19 cellular contexts compared by ENCODE assay signal in genomic region chr11:38153985-38154384, GRCh38.
DNase-seq lines count a peak whose midpoint lies in the region; ATAC-seq, FAIRE-seq and TF ChIP-seq lines count a peak whose summit lies in the region.
"Had no signal": no experiment of that assay in that cellular context is flagged by ENCODE, and none has a peak within 500 bp of the region (broad histone marks: within the 10 kb centered on the region; RNA-seq: fewer than 3 reads in every experiment).

No MANE protein-coding gene starts in this region.

- H3K9ac ChIP-seq in mammary epithelial cell (ENCODE audit: insufficient read depth, low read length) (no peak overlapping the region), MM.1S (ENCODE audit: low read length) (no peak overlapping the region), H1 (replicated peaks in 1 of 4; ENCODE audit: extremely low read depth in 1 of 4, low read depth in 3 of 4, low read length in 3 of 4) (no peak overlapping the region)
- H3K9ac ChIP-seq: GM23248 had no signal

- no peaks in the 10 kb centered on the region for H3K79me1 ChIP-seq in H1 (ENCODE audit: low read depth, low read length)

- no peak for TF ChIP-seq EP300 in H1 (IDR thresholded peaks at IDR 0.05; ENCODE audit: borderline replicate concordance in 1 of 2, low read depth in 2 of 2, low read length in 2 of 2)

- no peak overlapping the region for H2BK5ac ChIP-seq in H1 (ENCODE audit: low read depth, low read length)

- no peaks in the 10 kb centered on the region; the same call in 1 of the 2 replicates for H3F3A ChIP-seq in MM.1S (ENCODE audit: insufficient read depth, low read length)

- H3K4me1 Mint-ChIP-seq in natural killer cell treated with Interleukin-12 subunit alpha and Interleukin-12 subunit beta and Interleukin-15 and Interleukin-18, amount 100 ng/mL, for 72 hours (ENCODE audit: low read depth in 2 of 2): peaks cover 25 to 26% of the 10 kb centered on the region in 2 donors
- no peaks in the 10 kb centered on the region for H3K4me1 Mint-ChIP-seq in activated naive CD8-positive, alpha-beta T cell treated with anti-CD3 and anti-CD28 coated beads for 36 hours
- H3K4me1 Mint-ChIP-seq: CD14-positive monocyte, IgD-negative memory B cell had no signal

- H3K4me2 ChIP-seq in mammary epithelial cell (ENCODE audit: insufficient read depth, low read depth, low read length): no peak overlapping the region
- H3K4me2 ChIP-seq in MM.1S (ENCODE audit: low read depth, low read length): no peak overlapping the region
- H3K4me2 ChIP-seq in H1 (ENCODE audit: insufficient read depth in 1 of 2, low read depth in 2 of 2, low read length in 2 of 2): no peak overlapping the region

- no peak for DNase-seq in mammary epithelial cell
- DNase-seq in breast epithelium (ENCODE audit: low spot score in 2 of 2): no peak
- DNase-seq in MM.1S: peak; percentile 35
- DNase-seq in H1 (ENCODE audit: low read depth in 1 of 2, low spot score in 2 of 2): no peak
- no peak for DNase-seq in natural killer cell treated with Interleukin-12 subunit alpha and Interleukin-12 subunit beta and Interleukin-15 and Interleukin-18, amount 100 ng/mL, for 72 hours (ENCODE audit: low spot score)
- DNase-seq in putamen (ENCODE audit: low spot score): no peak
- no peak for DNase-seq in activated naive CD8-positive, alpha-beta T cell treated with anti-CD3 and anti-CD28 coated beads for 36 hours
- DNase-seq in NCI-H82 (lab: John Stamatoyannopoulos, UW): no peak
- DNase-seq: CD8-positive, alpha-beta T cell; COR-L47; DND-41; GF-D8; GM23248; HCEC 1CT; HFFc6 had no signal

- no TSS peak for BruUV-seq in mammary epithelial cell (replicated peaks; lab: Mats Ljungman, UMichigan)

- H3K56ac ChIP-seq in H1 (replicated peaks; ENCODE audit: insufficient read length, low read depth, low read length): no peak overlapping the region

- H3K27me3 ChIP-seq in mammary epithelial cell (ENCODE audit: insufficient read depth, low read length) (no peaks in the 10 kb centered on the region), breast epithelium (no peaks in the 10 kb centered on the region), MM.1S (replicated peaks; ENCODE audit: insufficient read depth, low read length) (no peaks in the 10 kb centered on the region), H1 (replicated peaks in 1 of 4; ENCODE audit: control insufficient read depth in 3 of 4, extremely low read depth in 1 of 4, insufficient read depth in 3 of 4, low read length in 3 of 4) (no peaks in the 10 kb centered on the region)

- H4K91ac ChIP-seq in H1 (replicated peaks; ENCODE audit: insufficient read length, low read length): no peak overlapping the region

- no peak overlapping the region for H3K4ac ChIP-seq in H1 (replicated peaks; ENCODE audit: insufficient read length, low read depth, low read length)

- no peak for TF ChIP-seq POLR2A in breast epithelium (IDR thresholded peaks at IDR 0.05)
- TF ChIP-seq POLR2A in H1 (IDR thresholded peaks at IDR 0.05; ENCODE audit: control extremely low read depth in 1 of 2, low read depth in 2 of 2, low read length in 2 of 2): no peak

- FAIRE-seq in H1 (lab: Jason Lieb, UNC): no peak
- FAIRE-seq: D721Med had no signal

- H3K9me3 Mint-ChIP-seq in natural killer cell treated with Interleukin-12 subunit alpha and Interleukin-12 subunit beta and Interleukin-15 and Interleukin-18, amount 100 ng/mL, for 72 hours: peaks cover 5% of the 10 kb centered on the region
- peaks cover 2% of the 10 kb centered on the region for H3K9me3 Mint-ChIP-seq in activated naive CD8-positive, alpha-beta T cell treated with anti-CD3 and anti-CD28 coated beads for 36 hours

- no peak overlapping the region for H2AK5ac ChIP-seq in H1 (ENCODE audit: low read depth, low read length)

- H3K9me3 ChIP-seq in mammary epithelial cell (replicated peaks; ENCODE audit: insufficient read depth, low read length): no peaks in the 10 kb centered on the region
- peaks cover 0 to under 1% of the 10 kb centered on the region in 2 donors for H3K9me3 ChIP-seq in breast epithelium
- H3K9me3 ChIP-seq in MM.1S (replicated peaks; ENCODE audit: insufficient read depth, low read length): no peaks in the 10 kb centered on the region
- no peaks in the 10 kb centered on the region for H3K9me3 ChIP-seq in H1 (ENCODE audit: insufficient read depth in 2 of 2, low read depth in 1 of 2, low read length in 1 of 2)

- no peak overlapping the region for H4K8ac ChIP-seq in H1 (ENCODE audit: extremely low read depth, insufficient read depth, low read length)

- no peak overlapping the region for H3K4me3 Mint-ChIP-seq in natural killer cell treated with Interleukin-12 subunit alpha and Interleukin-12 subunit beta and Interleukin-15 and Interleukin-18, amount 100 ng/mL, for 72 hours
- no peak overlapping the region for H3K4me3 Mint-ChIP-seq in activated naive CD8-positive, alpha-beta T cell treated with anti-CD3 and anti-CD28 coated beads for 36 hours
- H3K4me3 Mint-ChIP-seq: CD14-positive monocyte; CD8-positive, alpha-beta T cell; HFFc6; IgD-negative memory B cell had no signal

- in situ Hi-C loops in mammary epithelial cell (cut with MboI; ENCODE audit: low sequenced_read_pairs in 2 of 2): no loop called here

- H2BK120ac ChIP-seq in H1 (replicated peaks; ENCODE audit: low read depth, low read length): no peak overlapping the region

- TF ChIP-seq CTCF in mammary epithelial cell (conservative IDR thresholded peaks at IDR 0.05 in 1 of 2, IDR thresholded peaks at IDR 0.05 in 1 of 2; ENCODE audit: extremely low read depth in 1 of 2, insufficient read depth in 1 of 2, low read depth in 1 of 2, low read length in 2 of 2) (no peak), breast epithelium (IDR thresholded peaks at IDR 0.05) (no peak), MM.1S (IDR thresholded peaks at IDR 0.05; ENCODE audit: low read length) (no peak), H1 (IDR thresholded peaks at IDR 0.05; ENCODE audit: control extremely low read depth in 1 of 3, insufficient read depth in 1 of 3, low read depth in 1 of 3, low read length in 3 of 3) (no peak)

- no peaks in the 10 kb centered on the region for H3K27me3 Mint-ChIP-seq in natural killer cell treated with Interleukin-12 subunit alpha and Interleukin-12 subunit beta and Interleukin-15 and Interleukin-18, amount 100 ng/mL, for 72 hours
- H3K27me3 Mint-ChIP-seq in activated naive CD8-positive, alpha-beta T cell treated with anti-CD3 and anti-CD28 coated beads for 36 hours: no peaks in the 10 kb centered on the region
- H3K27me3 Mint-ChIP-seq: IgD-negative memory B cell had no signal

- peak overlapping the region in 1 of 2 donors; percentile 1 for H3K27ac Mint-ChIP-seq in natural killer cell treated with Interleukin-12 subunit alpha and Interleukin-12 subunit beta and Interleukin-15 and Interleukin-18, amount 100 ng/mL, for 72 hours
- H3K27ac Mint-ChIP-seq in activated naive CD8-positive, alpha-beta T cell treated with anti-CD3 and anti-CD28 coated beads for 36 hours: no peak overlapping the region
- H3K27ac Mint-ChIP-seq: CD14-positive monocyte; CD8-positive, alpha-beta T cell; HFFc6; IgD-negative memory B cell had no signal

- no peak overlapping the region for H3K23ac ChIP-seq in H1 (ENCODE audit: insufficient read length)

- WGBS in mammary epithelial cell (ENCODE audit: low coverage, missing lambda C conversion rate): 6% methylated on average over 1 of the region's 1 CpG
- 29% methylated on average over 1 of the region's 1 CpG; no CpG with 5 or more reads in 1 of the 2 experiments for WGBS in H1 (ENCODE audit: extremely low coverage in 1 of 2, insufficient coverage in 1 of 2, insufficient read length in 1 of 2, insufficient replicate concordance in 2 of 2, low coverage in 1 of 2, low lambda C conversion rate in 2 of 2, missing lambda C conversion rate in 1 of 2), 2 experiments

- no peak overlapping the region for H3K18ac ChIP-seq in H1 (ENCODE audit: extremely low read depth, low read length)

- H3K36me3 ChIP-seq in mammary epithelial cell (ENCODE audit: insufficient read depth, low read length) (no peaks in the 10 kb centered on the region), breast epithelium (no peaks in the 10 kb centered on the region), MM.1S (replicated peaks; ENCODE audit: insufficient read depth, low read length) (no peaks in the 10 kb centered on the region), H1 (ENCODE audit: control insufficient read depth in 2 of 4, insufficient read depth in 4 of 4, low read length in 3 of 4) (no peaks in the 10 kb centered on the region)

- intact Hi-C loops in mammary epithelial cell (cut with micrococcal nuclease) (no loop called here), breast epithelium (cut with DNase I; ENCODE audit: low total_unique reads) (no loop called here)

- no peak overlapping the region for H3K4me3 ChIP-seq in mammary epithelial cell (replicated peaks in 1 of 3; ENCODE audit: insufficient read depth in 1 of 3, low read depth in 2 of 3, low read length in 3 of 3)
- H3K4me3 ChIP-seq in breast epithelium: no peak overlapping the region
- no peak overlapping the region for H3K4me3 ChIP-seq in MM.1S (ENCODE audit: low read length)
- H3K4me3 ChIP-seq in H1 (ENCODE audit: extremely low read depth in 1 of 4, insufficient read depth in 2 of 4, low read depth in 3 of 4, low read length in 4 of 4): no peak overlapping the region
- H3K4me3 ChIP-seq: GM23248 had no signal

- no peak for TF ChIP-seq RAD21 in H1 (IDR thresholded peaks at IDR 0.05 in 1 of 2, conservative IDR thresholded peaks at IDR 0.05 in 1 of 2; ENCODE audit: low read depth in 2 of 2, low read length in 2 of 2)

- no peaks in the 10 kb centered on the region for H3K9me2 ChIP-seq in MM.1S (replicated peaks; ENCODE audit: insufficient read depth, low read length)

- POLR2A ChIA-PET in H1 (lab: Charles Lee; ENCODE audit: partially characterized antibody): no interaction called here

- H2BK12ac ChIP-seq in H1 (ENCODE audit: low read depth, low read length): no peak overlapping the region

- H4K20me1 ChIP-seq in mammary epithelial cell (ENCODE audit: insufficient read depth, low read length) (no peaks in the 10 kb centered on the region), MM.1S (ENCODE audit: insufficient read depth, low read length) (no peaks in the 10 kb centered on the region), H1 (replicated peaks in 1 of 2; ENCODE audit: control insufficient read depth in 1 of 2, insufficient read depth in 2 of 2, low read length in 2 of 2) (no peaks in the 10 kb centered on the region)

- no peak overlapping the region for H2BK20ac ChIP-seq in H1 (ENCODE audit: low read length)

- dilution Hi-C loops in mammary epithelial cell (cut with HindIII; ENCODE audit: low sequenced_read_pairs): no loop called here

- peak overlapping the region; percentile 39 for H2AFZ ChIP-seq in mammary epithelial cell (ENCODE audit: low read depth, low read length)
- H2AFZ ChIP-seq in MM.1S (ENCODE audit: low read length): no peak overlapping the region
- H2AFZ ChIP-seq in H1 (ENCODE audit: low read length): 0 out of 2 replicates have a peak overlapping the region, but pooled peaks have one; percentile 11
- H2AFZ ChIP-seq: GM23248 had no signal

- H3K27ac ChIP-seq in mammary epithelial cell (ENCODE audit: insufficient read depth, low read depth, low read length) (no peak overlapping the region), breast epithelium (no peak overlapping the region), MM.1S (ENCODE audit: low read length) (no peak overlapping the region), H1 (ENCODE audit: low read depth, low read length) (no peak overlapping the region)
- H3K27ac ChIP-seq: 22Rv1, GM23248 had no signal

- peak; percentile 48 to 90 for ATAC-seq in natural killer cell treated with Interleukin-12 subunit alpha and Interleukin-12 subunit beta and Interleukin-15 and Interleukin-18, amount 100 ng/mL, for 72 hours
- ATAC-seq: CD8-positive, alpha-beta T cell had no signal

- no peak overlapping the region for H4K5ac ChIP-seq in H1 (ENCODE audit: insufficient read length, low read depth, low read length)

- H3K14ac ChIP-seq in H1 (ENCODE audit: insufficient read length): no peak overlapping the region

- H3K23me2 ChIP-seq in H1 (ENCODE audit: low read depth, low read length): peaks cover 1% of the 10 kb centered on the region; the same call in 1 of the 2 replicates

- H3K79me2 ChIP-seq in mammary epithelial cell (ENCODE audit: insufficient read depth, low read length) (no peaks in the 10 kb centered on the region), MM.1S (ENCODE audit: low read length) (no peaks in the 10 kb centered on the region), H1 (ENCODE audit: control insufficient read depth in 1 of 2, insufficient read depth in 2 of 2, low read length in 2 of 2) (no peaks in the 10 kb centered on the region)

- H2BK15ac ChIP-seq in H1 (ENCODE audit: low read length): no peak overlapping the region

- CTCF ChIA-PET in mammary epithelial cell (lab: Charles Lee; ENCODE audit: low non-redundant PET) (no interaction called here), H1 (lab: Charles Lee; ENCODE audit: partially characterized antibody) (no interaction called here)

- H3K4me1 ChIP-seq in mammary epithelial cell (ENCODE audit: insufficient read depth, low read length): no peaks in the 10 kb centered on the region
- no peaks in the 10 kb centered on the region for H3K4me1 ChIP-seq in breast epithelium
- no peaks in the 10 kb centered on the region for H3K4me1 ChIP-seq in MM.1S (ENCODE audit: low read length)
- H3K4me1 ChIP-seq in H1 (replicated peaks in 1 of 4; ENCODE audit: control insufficient read depth in 3 of 4, insufficient read depth in 4 of 4, low read length in 3 of 4): peaks cover 0 to 11% (median 2%) of the 10 kb centered on the region in 4 experiments; a peak in 3 of 7 replicates

- no peaks in the 10 kb centered on the region for H3K36me3 Mint-ChIP-seq in natural killer cell treated with Interleukin-12 subunit alpha and Interleukin-12 subunit beta and Interleukin-15 and Interleukin-18, amount 100 ng/mL, for 72 hours
- H3K36me3 Mint-ChIP-seq in activated naive CD8-positive, alpha-beta T cell treated with anti-CD3 and anti-CD28 coated beads for 36 hours: no peaks in the 10 kb centered on the region
- H3K36me3 Mint-ChIP-seq: CD14-positive monocyte; CD8-positive, alpha-beta T cell had no signal
